Comparison of ENCODE assay signal across 1 cellular context in the genomic region with DNA sequence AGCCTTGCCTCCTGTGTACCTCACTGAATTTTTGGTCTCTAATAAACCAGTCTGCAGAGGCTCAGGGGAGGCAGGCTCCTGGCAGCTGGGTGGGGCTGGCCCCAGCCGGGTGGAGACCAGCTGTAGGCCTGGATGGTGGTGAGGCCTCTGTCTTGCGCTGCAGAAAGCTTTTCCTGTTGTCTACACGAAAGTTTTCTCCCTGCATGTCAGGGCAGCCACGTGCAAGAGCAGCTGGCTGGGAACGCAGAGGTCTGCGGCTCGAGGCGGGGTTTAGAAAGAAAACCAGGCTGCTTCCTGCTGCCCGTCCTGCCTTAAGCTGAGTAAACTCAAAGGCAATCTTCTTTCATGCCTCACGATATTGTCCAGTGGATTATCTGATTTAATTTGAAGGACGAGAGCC.
A peak's percentile ranks its signal among the peaks of the same experiment; 100 is the strongest.
TF ChIP-seq lines count a peak whose summit lies in the region.

No MANE protein-coding gene starts in this region.

TF ChIP-seq in HepG2, 621 proteins besides CTCF, POLR2A, EP300 and RAD21 (continued from another document):
- TF ChIP-seq NR0B2 (CRISPR knock-in tag; IDR thresholded peaks at IDR 0.05) (no peak), ZNF780A (CRISPR knock-in tag; IDR thresholded peaks at IDR 0.05) (no peak), FOXK1 (CRISPR knock-in tag; IDR thresholded peaks at IDR 0.05; ENCODE audit: borderline replicate concordance, low read depth) (no peak), MAX (IDR thresholded peaks at IDR 0.05) (peak; percentile 80), ZNF280B (CRISPR knock-in tag; IDR thresholded peaks at IDR 0.05; ENCODE audit: borderline replicate concordance) (0 out of 2 replicates have a peak, but pooled peaks have one; percentile 13), ZNF430 (CRISPR knock-in tag; IDR thresholded peaks at IDR 0.05) (0 out of 2 replicates have a peak, but pooled peaks have one; percentile 9), ELF3 (CRISPR knock-in tag; IDR thresholded peaks at IDR 0.05) (no peak), RARG (CRISPR knock-in tag; IDR thresholded peaks at IDR 0.05; ENCODE audit: low read depth) (no peak), ZNF331 (CRISPR knock-in tag; IDR thresholded peaks at IDR 0.05) (no peak), SMAD3 (CRISPR knock-in tag; IDR thresholded peaks at IDR 0.05) (no peak), ZKSCAN1 (IDR thresholded peaks at IDR 0.05; ENCODE audit: low read length) (no peak), ZNF720 (CRISPR knock-in tag; IDR thresholded peaks at IDR 0.05) (no peak), ZNF891 (CRISPR knock-in tag; IDR thresholded peaks at IDR 0.05) (0 out of 2 replicates have a peak, but pooled peaks have one; percentile 39), ZNF143 (CRISPR knock-in tag; IDR thresholded peaks at IDR 0.05) (0 out of 2 replicates have a peak, but pooled peaks have one; percentile 20), ZNF235 (CRISPR knock-in tag; IDR thresholded peaks at IDR 0.05; ENCODE audit: borderline replicate concordance) (no peak), ZFP82 (CRISPR knock-in tag; IDR thresholded peaks at IDR 0.05; ENCODE audit: borderline replicate concordance) (no peak), SYNCRIP (IDR thresholded peaks at IDR 0.05; ENCODE audit: insufficient read depth, low read depth, low read length) (no peak), HNF4A (CRISPR knock-in tag; IDR thresholded peaks at IDR 0.05) (no peak), RXRA (CRISPR knock-in tag; IDR thresholded peaks at IDR 0.05) (no peak), ZNF451 (CRISPR knock-in tag; IDR thresholded peaks at IDR 0.05) (no peak), ELF4 (CRISPR knock-in tag; IDR thresholded peaks at IDR 0.05; ENCODE audit: borderline replicate concordance) (no peak), THAP9 (CRISPR knock-in tag; IDR thresholded peaks at IDR 0.05; ENCODE audit: borderline replicate concordance) (no peak), BATF2 (CRISPR knock-in tag; IDR thresholded peaks at IDR 0.05) (no peak), ARID2 (CRISPR knock-in tag; IDR thresholded peaks at IDR 0.05; ENCODE audit: borderline replicate concordance) (no peak), RBFOX2 (IDR thresholded peaks at IDR 0.05; ENCODE audit: low read depth, low read length) (no peak), AGO2 (optimal IDR thresholded peaks at IDR 0.05; ENCODE audit: low read depth, low read length) (peak; percentile 64), NCOA5 (CRISPR knock-in tag; IDR thresholded peaks at IDR 0.05) (no peak), ZNF503 (CRISPR knock-in tag; IDR thresholded peaks at IDR 0.05) (no peak), SIN3A (IDR thresholded peaks at IDR 0.05; ENCODE audit: borderline replicate concordance, low read depth, low read length) (0 out of 2 replicates have a peak, but pooled peaks have one; percentile 39), ZNF20 (CRISPR knock-in tag; IDR thresholded peaks at IDR 0.05) (no peak), ONECUT2 (CRISPR knock-in tag; IDR thresholded peaks at IDR 0.05) (no peak), DBP (CRISPR knock-in tag; IDR thresholded peaks at IDR 0.05; ENCODE audit: not compliant biosample characterization) (no peak), MYC (CRISPR knock-in tag; IDR thresholded peaks at IDR 0.05; ENCODE audit: borderline replicate concordance) (peak; percentile 79), NFE2 (CRISPR knock-in tag; IDR thresholded peaks at IDR 0.05) (no peak), BRCA1 (CRISPR knock-in tag; IDR thresholded peaks at IDR 0.05) (no peak), TCF7L2 (IDR thresholded peaks at IDR 0.05; ENCODE audit: low read depth, low read length) (no peak), REL (CRISPR knock-in tag; conservative IDR thresholded peaks at IDR 0.05) (no peak), GATAD2A (CRISPR knock-in tag; IDR thresholded peaks at IDR 0.05) (0 out of 2 replicates have a peak, but pooled peaks have one; percentile 13), PITX1 (CRISPR knock-in tag; IDR thresholded peaks at IDR 0.05) (no peak), EHMT2 (IDR thresholded peaks at IDR 0.05; ENCODE audit: borderline replicate concordance, low read depth, low read length) (no peak), CHD2 (IDR thresholded peaks at IDR 0.05; ENCODE audit: low read depth, low read length) (no peak), AKAP8 (CRISPR knock-in tag; IDR thresholded peaks at IDR 0.05) (no peak), ZNF432 (CRISPR knock-in tag; IDR thresholded peaks at IDR 0.05; ENCODE audit: borderline replicate concordance) (no peak), SP1 (IDR thresholded peaks at IDR 0.05) (no peak), SP1 (CRISPR knock-in tag; IDR thresholded peaks at IDR 0.05) (no peak), KLF6 (CRISPR knock-in tag; IDR thresholded peaks at IDR 0.05) (no peak)
- TF ChIP-seq, protein P1, sequence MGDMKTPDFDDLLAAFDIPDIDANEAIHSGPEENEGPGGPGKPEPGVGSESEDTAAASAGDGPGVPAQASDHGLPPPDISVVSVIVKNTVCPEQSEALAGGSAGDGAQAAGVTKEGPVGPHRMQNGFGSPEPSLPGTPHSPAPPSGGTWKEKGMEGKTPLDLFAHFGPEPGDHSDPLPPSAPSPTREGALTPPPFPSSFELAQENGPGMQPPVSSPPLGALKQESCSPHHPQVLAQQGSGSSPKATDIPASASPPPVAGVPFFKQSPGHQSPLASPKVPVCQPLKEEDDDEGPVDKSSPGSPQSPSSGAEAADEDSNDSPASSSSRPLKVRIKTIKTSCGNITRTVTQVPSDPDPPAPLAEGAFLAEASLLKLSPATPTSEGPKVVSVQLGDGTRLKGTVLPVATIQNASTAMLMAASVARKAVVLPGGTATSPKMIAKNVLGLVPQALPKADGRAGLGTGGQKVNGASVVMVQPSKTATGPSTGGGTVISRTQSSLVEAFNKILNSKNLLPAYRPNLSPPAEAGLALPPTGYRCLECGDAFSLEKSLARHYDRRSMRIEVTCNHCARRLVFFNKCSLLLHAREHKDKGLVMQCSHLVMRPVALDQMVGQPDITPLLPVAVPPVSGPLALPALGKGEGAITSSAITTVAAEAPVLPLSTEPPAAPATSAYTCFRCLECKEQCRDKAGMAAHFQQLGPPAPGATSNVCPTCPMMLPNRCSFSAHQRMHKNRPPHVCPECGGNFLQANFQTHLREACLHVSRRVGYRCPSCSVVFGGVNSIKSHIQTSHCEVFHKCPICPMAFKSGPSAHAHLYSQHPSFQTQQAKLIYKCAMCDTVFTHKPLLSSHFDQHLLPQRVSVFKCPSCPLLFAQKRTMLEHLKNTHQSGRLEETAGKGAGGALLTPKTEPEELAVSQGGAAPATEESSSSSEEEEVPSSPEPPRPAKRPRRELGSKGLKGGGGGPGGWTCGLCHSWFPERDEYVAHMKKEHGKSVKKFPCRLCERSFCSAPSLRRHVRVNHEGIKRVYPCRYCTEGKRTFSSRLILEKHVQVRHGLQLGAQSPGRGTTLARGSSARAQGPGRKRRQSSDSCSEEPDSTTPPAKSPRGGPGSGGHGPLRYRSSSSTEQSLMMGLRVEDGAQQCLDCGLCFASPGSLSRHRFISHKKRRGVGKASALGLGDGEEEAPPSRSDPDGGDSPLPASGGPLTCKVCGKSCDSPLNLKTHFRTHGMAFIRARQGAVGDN (CRISPR knock-in tag; IDR thresholded peaks at IDR 0.05) = peak; percentile 85
- TF ChIP-seq, protein P2, sequence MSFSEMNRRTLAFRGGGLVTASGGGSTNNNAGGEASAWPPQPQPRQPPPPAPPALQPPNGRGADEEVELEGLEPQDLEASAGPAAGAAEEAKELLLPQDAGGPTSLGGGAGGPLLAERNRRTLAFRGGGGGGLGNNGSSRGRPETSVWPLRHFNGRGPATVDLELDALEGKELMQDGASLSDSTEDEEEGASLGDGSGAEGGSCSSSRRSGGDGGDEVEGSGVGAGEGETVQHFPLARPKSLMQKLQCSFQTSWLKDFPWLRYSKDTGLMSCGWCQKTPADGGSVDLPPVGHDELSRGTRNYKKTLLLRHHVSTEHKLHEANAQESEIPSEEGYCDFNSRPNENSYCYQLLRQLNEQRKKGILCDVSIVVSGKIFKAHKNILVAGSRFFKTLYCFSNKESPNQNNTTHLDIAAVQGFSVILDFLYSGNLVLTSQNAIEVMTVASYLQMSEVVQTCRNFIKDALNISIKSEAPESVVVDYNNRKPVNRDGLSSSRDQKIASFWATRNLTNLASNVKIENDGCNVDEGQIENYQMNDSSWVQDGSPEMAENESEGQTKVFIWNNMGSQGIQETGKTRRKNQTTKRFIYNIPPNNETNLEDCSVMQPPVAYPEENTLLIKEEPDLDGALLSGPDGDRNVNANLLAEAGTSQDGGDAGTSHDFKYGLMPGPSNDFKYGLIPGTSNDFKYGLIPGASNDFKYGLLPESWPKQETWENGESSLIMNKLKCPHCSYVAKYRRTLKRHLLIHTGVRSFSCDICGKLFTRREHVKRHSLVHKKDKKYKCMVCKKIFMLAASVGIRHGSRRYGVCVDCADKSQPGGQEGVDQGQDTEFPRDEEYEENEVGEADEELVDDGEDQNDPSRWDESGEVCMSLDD (CRISPR knock-in tag; IDR thresholded peaks at IDR 0.05; ENCODE audit: borderline replicate concordance) = no peak
